ENCODE assay signal across 10 cellular contexts in the genomic region with DNA sequence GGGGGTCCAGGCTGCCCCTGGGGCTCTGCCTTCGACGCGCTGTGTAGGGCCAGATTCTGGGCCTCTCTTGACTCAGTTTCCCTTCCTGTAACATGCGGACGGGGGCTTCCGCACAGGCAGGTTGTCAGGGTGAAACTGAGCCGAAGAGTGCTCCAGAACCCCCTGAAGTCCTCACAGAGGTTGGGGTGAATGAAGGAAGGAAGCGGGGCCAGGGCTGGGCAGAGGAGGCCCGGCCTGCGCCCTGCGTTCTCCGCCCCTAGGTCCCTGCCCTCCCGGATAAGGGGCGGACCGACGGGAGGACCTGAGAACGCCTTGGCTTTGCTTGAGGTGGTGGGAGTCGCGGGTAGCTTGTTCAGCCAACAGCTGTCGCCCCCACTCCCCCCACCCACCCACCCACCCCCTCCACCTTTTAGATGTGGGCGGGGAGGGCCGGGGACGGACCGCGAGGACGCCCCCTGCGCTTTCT. TPM values are rescaled to one million over a fixed set of nuclear protein-coding genes. Genes with fewer than 3 reads are reported as not detected.
A peak's percentile ranks its signal among the peaks of the same experiment; 100 is the strongest.
DNase-seq lines count a peak whose midpoint lies in the region; ATAC-seq, FAIRE-seq and TF ChIP-seq lines count a peak whose summit lies in the region.
"Had no signal": no experiment of that assay in that cellular context is flagged by ENCODE, and none has a peak within 500 bp of the region (broad histone marks: within the 10 kb centered on the region; RNA-seq: fewer than 3 reads in every experiment).

No MANE protein-coding gene starts in this region.

- BruUV-seq in Panc1 (replicated peaks; lab: Mats Ljungman, UMichigan), result no TSS peak

- DNase-seq in DMS 273 (lab: John Stamatoyannopoulos, UW; ENCODE audit: unreplicated experiment), result peak; percentile 84
- DNase-seq in DMS 273 treated with DMSO at 0.1 percent for 48 hours (lab: John Stamatoyannopoulos, UW), result no peak
- DNase-seq in Panc1 (ENCODE audit: low read depth, low spot score), result no peak
- peak in 1 of 3 donors; percentile 4 for DNase-seq in right cardiac atrium
- DNase-seq in sigmoid colon, result peak; percentile 17
- no peak for DNase-seq in colonic mucosa
- no peak for DNase-seq in GM12891 (ENCODE audit: insufficient read length, low spot score)
- DNase-seq: testis had no signal

- TF ChIP-seq POLR2A in sigmoid colon (IDR thresholded peaks at IDR 0.05), result no peak
- TF ChIP-seq POLR2A in GM12891 (IDR thresholded peaks at IDR 0.05; ENCODE audit: low read depth, low read length), result no peak

- CTCF ChIA-PET in Panc1 (lab: Charles Lee), result interaction anchor here (1.0 kb wide), 1 partner anchor 29 kb away, joined by 3 read pairs; no protein-coding TSS in a partner anchor

- intact Hi-C loops in Panc1 (cut with micrococcal nuclease; ENCODE audit: unreplicated experiment), result loop anchor here (10.0 kb wide), 1 partner anchor 85 kb away; no protein-coding TSS in a partner anchor
- intact Hi-C loops in right cardiac atrium (cut with DNase I), result loop anchor here (10.0 kb wide), 4 partner anchors 85 to 675 kb away; no protein-coding TSS in a partner anchor
- intact Hi-C loops in sigmoid colon (cut with DNase I), result loop anchor here (5.0 kb wide), 1 partner anchor 678 kb away; no protein-coding TSS in a partner anchor
- intact Hi-C loops in colonic mucosa (cut with DNase I), result no loop called here

- H3K4me1 ChIP-seq in Panc1 (ENCODE audit: control insufficient read depth, insufficient read depth, low read length) (peaks cover 23% of the 10 kb centered on the region), right cardiac atrium (ENCODE audit: control insufficient read depth, insufficient read depth, low read length) (no peaks in the 10 kb centered on the region), sigmoid colon (peaks cover 0 to 53% (median 51%) of the 10 kb centered on the region in 4 donors), colonic mucosa (peaks cover 16% of the 10 kb centered on the region)

- WGBS in right cardiac atrium, result 16% methylated on average over 27 of the region's 27 CpGs
- WGBS in sigmoid colon, 2 donors, result 4 to 9% methylated on average over 27 of the region's 27 CpGs

- H3K27ac ChIP-seq in Panc1 (ENCODE audit: low read length) (peak overlapping the region; percentile 94), right cardiac atrium (ENCODE audit: low read length) (no peak overlapping the region), sigmoid colon (no peak overlapping the region), colonic mucosa (no peak overlapping the region)
- H3K27ac ChIP-seq: testis had no signal

- no peaks in the 10 kb centered on the region for H3K36me3 ChIP-seq in Panc1 (ENCODE audit: control insufficient read depth, insufficient read depth, low read length)
- H3K36me3 ChIP-seq in sigmoid colon, result no peaks in the 10 kb centered on the region
- H3K36me3 ChIP-seq in colonic mucosa, result no peaks in the 10 kb centered on the region

- TF ChIP-seq CTCF in Panc1 (IDR thresholded peaks at IDR 0.05) (no peak), sigmoid colon (IDR thresholded peaks at IDR 0.05) (no peak), colonic mucosa (IDR thresholded peaks at IDR 0.05) (no peak)

- FAIRE-seq in GM12891 (lab: Jason Lieb, UNC), result no peak

- H3K9ac ChIP-seq in colonic mucosa (ENCODE audit: low read depth in 2 of 2, low read length in 2 of 2), result no peak overlapping the region

- H3K9me3 ChIP-seq in Panc1 (ENCODE audit: control insufficient read depth, insufficient read depth, low read depth, low read length), result no peaks in the 10 kb centered on the region
- no peaks in the 10 kb centered on the region for H3K9me3 ChIP-seq in right cardiac atrium (ENCODE audit: control insufficient read depth, low read length)
- no peaks in the 10 kb centered on the region for H3K9me3 ChIP-seq in sigmoid colon
- H3K9me3 ChIP-seq in colonic mucosa, result no peaks in the 10 kb centered on the region
- H3K9me3 ChIP-seq: testis had no signal

- in situ Hi-C loops in Panc1 (cut with HindIII; ENCODE audit: low pct_unique_long_range_greater_than_20kb, low sequenced_read_pairs), result no loop called here

- H3K27me3 ChIP-seq in Panc1 (ENCODE audit: control insufficient read depth, insufficient read depth, low read length), result no peaks in the 10 kb centered on the region
- H3K27me3 ChIP-seq in right cardiac atrium (ENCODE audit: control insufficient read depth, insufficient read depth), result no peaks in the 10 kb centered on the region
- peaks cover 71 to 98% (median 98%) of the 10 kb centered on the region in 3 donors for H3K27me3 ChIP-seq in sigmoid colon
- H3K27me3 ChIP-seq in colonic mucosa, result peaks cover 74% of the 10 kb centered on the region
- H3K27me3 ChIP-seq: testis had no signal

- peak overlapping the region; percentile 58 to 81 for H3K4me3 ChIP-seq in Panc1 (ENCODE audit: low read depth in 2 of 2, low read length in 2 of 2)
- H3K4me3 ChIP-seq in right cardiac atrium (ENCODE audit: low read length), result peak overlapping the region; percentile 55
- peak overlapping the region in 3 of 4 donors; percentile 12 to 35 (median 31) for H3K4me3 ChIP-seq in sigmoid colon
- H3K4me3 ChIP-seq in colonic mucosa, result no peak overlapping the region

- ATAC-seq in Panc1 (peak; percentile 63), right cardiac atrium (no peak), HG03045 (IDR thresholded peaks at IDR 0.05; ENCODE audit: unreplicated experiment) (no peak)

- TF ChIP-seq EP300 in sigmoid colon (IDR thresholded peaks at IDR 0.05), result no peak

- POLR2A ChIA-PET in Panc1 (lab: Charles Lee), result no interaction called here

TF ChIP-seq in GM12891, 5 proteins besides CTCF, POLR2A, EP300 and RAD21:
- no peak for TF ChIP-seq TAF1 (IDR thresholded peaks at IDR 0.05; ENCODE audit: low read depth, low read length)
- TF ChIP-seq SPI1 (IDR thresholded peaks at IDR 0.05; ENCODE audit: low read depth, low read length), result no peak
- TF ChIP-seq POLR2AphosphoS5 (IDR thresholded peaks at IDR 0.05; ENCODE audit: low read depth, low read length), result no peak
- no peak for TF ChIP-seq PAX5 (IDR thresholded peaks at IDR 0.05; ENCODE audit: insufficient read depth, low read length, severe bottlenecking)
- TF ChIP-seq POU2F2 (IDR thresholded peaks at IDR 0.05; ENCODE audit: low read depth, low read length), result no peak

RNA-seq across cellular contexts. Expression of gene ELFN1, which starts 0.6 kb away (rescaled TPM):
- total RNA-seq in Panc1 (2021; ENCODE audit: unreplicated experiment) (39.0 TPM), right cardiac atrium (10 to 100 TPM; 11.8 to 13.7 (median 13.0) TPM), sigmoid colon (under 1 TPM; 0.33 to 0.55 (median 0.45) TPM), colonic mucosa (under 1 TPM; 0.12 to 0.40 TPM)
- polyA plus RNA-seq in Panc1 (2012; ENCODE audit: insufficient read length), result 71.7 TPM
- polyA plus RNA-seq in right cardiac atrium (9.1 TPM), sigmoid colon (under 1 TPM in 1 of 3 donors, not detected in 2; 0.83 TPM)
- polyA plus RNA-seq in GM12891 (2012; ENCODE audit: low read depth, missing spikeins), result 0.44 TPM
- total RNA-seq: LHCN-M2 had no signal

Comparison
In these comparisons a context has a peak if more than half of its experiments do, and no peak if none do; other contexts are left out.
1. DNase-seq: peak in DMS 273 (single experiment) and sigmoid colon (single experiment); none in DMS 273 treated with DMSO at 0.1 percent for 48 hours (single experiment), Panc1 (single experiment), colonic mucosa (single experiment) and GM12891 (single experiment).
2. RNA of gene ELFN1, which starts 0.6 kb away (total RNA-seq): 39.0 TPM in Panc1 (single experiment) and 11.8 to 13.7 TPM in right cardiac atrium; 0.33 to 0.55 TPM in sigmoid colon and 0.12 to 0.40 TPM in colonic mucosa; every median in the first group is over 4 times any median in the second.